In genomic region chr14:50362791-50363733, GRCh38 we compare ENCODE assay signal across 8 cellular contexts. TPM values are rescaled to one million over a fixed set of nuclear protein-coding genes. Genes with fewer than 3 reads are reported as not detected.
DNase-seq lines count a peak whose midpoint lies in the region; ATAC-seq and TF ChIP-seq lines count a peak whose summit lies in the region.

No MANE protein-coding gene starts in this region.

- TF ChIP-seq POLR2A in adrenal gland (IDR thresholded peaks at IDR 0.05): no peak

- peaks cover 0 to 2% (median 0%) of the 10 kb centered on the region in 5 donors for H3K9me3 Mint-ChIP-seq in CD8-positive, alpha-beta memory T cell
- no peaks in the 10 kb centered on the region for H3K9me3 Mint-ChIP-seq in nephron progenitor cell

- H3K4me3 Mint-ChIP-seq in CD8-positive, alpha-beta memory T cell: peak overlapping the region; percentile 86 to 95 (median 90)
- H3K4me3 Mint-ChIP-seq in nephron progenitor cell: no peak overlapping the region

- H3K4me1 ChIP-seq in CD8-positive, alpha-beta memory T cell (ENCODE audit: insufficient read depth, low read length): peaks cover 19% of the 10 kb centered on the region
- H3K4me1 ChIP-seq in KMS-11 (ENCODE audit: low read depth, poor library complexity, severe bottlenecking) (peaks cover 14% of the 10 kb centered on the region), adrenal gland (replicated peaks in 1 of 2) (peaks cover 21 to 24% of the 10 kb centered on the region in 2 donors)

- POLR2A ChIA-PET in CD8-positive, alpha-beta memory T cell (lab: Charles Lee): interaction anchor here (0.6 to 1.3 kb wide), 4 partner anchors 33 to 743 kb away, joined by 3 to 11 read pairs (median 4); partner anchors contain the start of genes CDKL1, MGAT2 and RPL36AL

- H3K9me3 ChIP-seq in CD8-positive, alpha-beta memory T cell (ENCODE audit: low read length): no peaks in the 10 kb centered on the region
- H3K9me3 ChIP-seq in adrenal gland (replicated peaks in 1 of 3): no peaks in the 10 kb centered on the region

- no peaks in the 10 kb centered on the region for H3K27me3 ChIP-seq in CD8-positive, alpha-beta memory T cell (ENCODE audit: insufficient read depth, low read length, poor library complexity, severe bottlenecking)
- no peaks in the 10 kb centered on the region for H3K27me3 ChIP-seq in KMS-11 (ENCODE audit: insufficient read depth, low read depth)
- H3K27me3 ChIP-seq in adrenal gland: no peaks in the 10 kb centered on the region

- peak overlapping the region; percentile 79; the same call in 1 of the 2 replicates for H2AFZ ChIP-seq in KMS-11 (ENCODE audit: low read depth)

- H3K9ac ChIP-seq in KMS-11: peak overlapping the region; percentile 18; the same call in 1 of the 2 replicates

- peaks cover 4 to 14% (median 6%) of the 10 kb centered on the region in 3 donors for H3K36me3 Mint-ChIP-seq in CD8-positive, alpha-beta memory T cell
- H3K36me3 Mint-ChIP-seq in nephron progenitor cell (ENCODE audit: low read depth): no peaks in the 10 kb centered on the region

- H3K4me3 ChIP-seq in CD8-positive, alpha-beta memory T cell (ENCODE audit: low read length): peak overlapping the region; percentile 94
- H3K4me3 ChIP-seq in KMS-11 (IDR thresholded peaks at IDR 0.05; ENCODE audit: insufficient read depth, low read depth, low read length) (no peak overlapping the region), adrenal gland (peak overlapping the region in 1 of 4 donors; percentile 42)

- WGBS in adrenal gland, 4 donors: 59 to 86% (median 75%) methylated on average over 7 to 14 of the region's 14 CpGs

- H3K27ac ChIP-seq in CD8-positive, alpha-beta memory T cell (ENCODE audit: low read depth, low read length): peak overlapping the region; percentile 81
- H3K27ac ChIP-seq in KMS-11 (no peak overlapping the region), adrenal gland (peak overlapping the region in 4 of 5 donors; percentile 15 to 77 (median 62))

- H3K79me2 ChIP-seq in KMS-11 (ENCODE audit: insufficient read depth, low read depth): no peaks in the 10 kb centered on the region

- H3K27ac Mint-ChIP-seq in CD8-positive, alpha-beta memory T cell: peak overlapping the region; percentile 84 to 97 (median 96)
- peak overlapping the region; percentile 41 for H3K27ac Mint-ChIP-seq in nephron progenitor cell

- H4K20me1 ChIP-seq in KMS-11 (ENCODE audit: insufficient read depth): no peaks in the 10 kb centered on the region

- CTCF ChIA-PET in CD8-positive, alpha-beta memory T cell (lab: Charles Lee): interaction anchor here (4.0 kb wide), 1 partner anchor 42 kb away, joined by 18 read pairs; no protein-coding TSS in a partner anchor

- H3K36me3 ChIP-seq in CD8-positive, alpha-beta memory T cell (ENCODE audit: insufficient read depth, low read length): no peaks in the 10 kb centered on the region
- H3K36me3 ChIP-seq in KMS-11 (ENCODE audit: insufficient read depth) (no peaks in the 10 kb centered on the region), adrenal gland (replicated peaks in 1 of 2) (no peaks in the 10 kb centered on the region)

- peaks cover 41 to 61% (median 58%) of the 10 kb centered on the region in 3 donors for H3K4me1 Mint-ChIP-seq in CD8-positive, alpha-beta memory T cell
- peaks cover 37% of the 10 kb centered on the region for H3K4me1 Mint-ChIP-seq in nephron progenitor cell

- peak; percentile 3 to 55 (median 30) for DNase-seq in CD8-positive, alpha-beta memory T cell
- DNase-seq in adrenal gland (no peak), nephron progenitor cell (no peak), cerebellum (ENCODE audit: low spot score) (no peak), SHP77 treated with DMSO at 0.1 percent for 48 hours (lab: John Stamatoyannopoulos, UW) (no peak), NCI-H2171 treated with DMSO at 0.1 percent for 48 hours (lab: John Stamatoyannopoulos, UW) (no peak)

- peak; percentile 12 for ATAC-seq in GM21381 (IDR thresholded peaks at IDR 0.05; ENCODE audit: unreplicated experiment)

- H3K27me3 Mint-ChIP-seq in CD8-positive, alpha-beta memory T cell: no peaks in the 10 kb centered on the region
- H3K27me3 Mint-ChIP-seq in nephron progenitor cell (ENCODE audit: low read depth, poor library complexity): peaks cover 4% of the 10 kb centered on the region

- peak overlapping the region; percentile 74 for H3K4me2 ChIP-seq in KMS-11

- TF ChIP-seq CTCF in KMS-11 (conservative IDR thresholded peaks at IDR 0.05; ENCODE audit: low read depth, low read length): no peak
- no peak for TF ChIP-seq CTCF in adrenal gland (IDR thresholded peaks at IDR 0.05)
- no peak for TF ChIP-seq CTCF in nephron progenitor cell (IDR thresholded peaks at IDR 0.05)

- intact Hi-C loops in adrenal gland (cut with DNase I): no loop called here

RNA-seq across cellular contexts. Expression of gene CDKL1, which starts 33.6 kb away (rescaled TPM):
- total RNA-seq in CD8-positive, alpha-beta memory T cell: 1 to 10 TPM; 4.8 to 5.8 TPM
- polyA plus RNA-seq in CD8-positive, alpha-beta memory T cell: 6.7 TPM
- total RNA-seq in adrenal gland: 10 to 100 TPM in 3 of 8 donors, 1 to 10 TPM in 5; 1.8 to 14.8 (median 7.6) TPM
- 1 to 10 TPM; 1.5 to 8.3 (median 3.1) TPM for polyA plus RNA-seq in adrenal gland
- total RNA-seq in cerebellum: 12.4 TPM

RNA-seq across cellular contexts. Expression of gene DMAC2L, which starts 50.9 kb away (rescaled TPM):
- total RNA-seq in CD8-positive, alpha-beta memory T cell: 10 to 100 TPM; 14.3 to 14.7 TPM
- 17.9 TPM for polyA plus RNA-seq in CD8-positive, alpha-beta memory T cell
- total RNA-seq in adrenal gland (10 to 100 TPM in 6 of 8 donors, 1 to 10 TPM in 2; 4.8 to 19.9 (median 13.7) TPM), cerebellum (12.5 TPM)
- polyA plus RNA-seq in adrenal gland: 10 to 100 TPM in 2 of 3 donors, 1 to 10 TPM in 1; 9.4 to 15.0 (median 12.3) TPM

RNA-seq across cellular contexts. Expression of gene L2HGDH, which starts 51.0 kb away (rescaled TPM):
- total RNA-seq in CD8-positive, alpha-beta memory T cell: 10 to 100 TPM; 19.7 to 20.0 TPM
- polyA plus RNA-seq in CD8-positive, alpha-beta memory T cell: 3.6 TPM
- total RNA-seq in adrenal gland: 1 to 10 TPM; 1.3 to 8.9 (median 4.8) TPM
- polyA plus RNA-seq in adrenal gland: 1 to 10 TPM; 1.2 to 5.7 (median 1.3) TPM
- 13.7 TPM for total RNA-seq in cerebellum

Comparison
In these comparisons a context has a peak if more than half of its experiments do, and no peak if none do; other contexts are left out.
1. DNase-seq: peak in CD8-positive, alpha-beta memory T cell (5 of 5); none in adrenal gland (0 of 7), nephron progenitor cell (single experiment), cerebellum (single experiment), SHP77 treated with DMSO at 0.1 percent for 48 hours (single experiment) and NCI-H2171 treated with DMSO at 0.1 percent for 48 hours (single experiment).